8 cellular contexts compared by ENCODE assay signal in genomic region chr1:60978421-60979357, GRCh38.
A peak's percentile ranks its signal among the peaks of the same experiment; 100 is the strongest.
DNase-seq lines count a peak whose midpoint lies in the region; ATAC-seq and TF ChIP-seq lines count a peak whose summit lies in the region.

No MANE protein-coding gene starts in this region.

- H3K4me3 ChIP-seq in OCI-LY7 (ENCODE audit: low read depth, low read length, poor library complexity, severe bottlenecking): no peak overlapping the region
- no peak overlapping the region for H3K4me3 ChIP-seq in ascending aorta
- no peak overlapping the region for H3K4me3 ChIP-seq in uterus

- no peak overlapping the region for H3K4me2 ChIP-seq in OCI-LY7 (ENCODE audit: low read length)

- H2AFZ ChIP-seq in OCI-LY7 (ENCODE audit: low read length): no peak overlapping the region; the same call in 1 of the 2 replicates

- H3K9me3 ChIP-seq in OCI-LY7 (ENCODE audit: low read length): no peaks in the 10 kb centered on the region
- no peaks in the 10 kb centered on the region for H3K9me3 ChIP-seq in ascending aorta
- no peaks in the 10 kb centered on the region for H3K9me3 ChIP-seq in uterus

- no peaks in the 10 kb centered on the region for H3K27me3 ChIP-seq in ascending aorta
- no peaks in the 10 kb centered on the region for H3K27me3 ChIP-seq in uterus

- no peaks in the 10 kb centered on the region for H3K4me1 ChIP-seq in OCI-LY7 (ENCODE audit: insufficient read depth, low read length, poor library complexity, severe bottlenecking)
- H3K4me1 ChIP-seq in ascending aorta: peaks cover 0 to 27% of the 10 kb centered on the region in 2 donors
- peaks cover 0 to 10% of the 10 kb centered on the region in 2 donors for H3K4me1 ChIP-seq in uterus

- intact Hi-C loops in OCI-LY7 (cut with micrococcal nuclease; ENCODE audit: unreplicated experiment) (loop anchor here (1.0 to 10.0 kb wide), 3 partner anchors 475 to 876 kb away; no protein-coding TSS in a partner anchor), ascending aorta (cut with DNase I) (loop anchor here (5.0 to 10.0 kb wide), 2 partner anchors 474 to 626 kb away; no protein-coding TSS in a partner anchor), uterus (cut with DNase I; ENCODE audit: low total_unique reads) (no loop called here)

- H4K20me1 ChIP-seq in OCI-LY7 (ENCODE audit: insufficient read depth, low read length): no peaks in the 10 kb centered on the region

- H3K27ac ChIP-seq in OCI-LY7 (ENCODE audit: low read depth, low read length, poor library complexity, severe bottlenecking) (no peak overlapping the region), ascending aorta (peak overlapping the region; percentile 45 to 78), uterus (no peak overlapping the region)

- no peaks in the 10 kb centered on the region for H3K9me2 ChIP-seq in OCI-LY7 (ENCODE audit: insufficient read depth, low read length)

- BruUV-seq in OCI-LY7 (replicated peaks; lab: Mats Ljungman, UMichigan): no TSS peak

- no peak for TF ChIP-seq POLR2A in uterus (IDR thresholded peaks at IDR 0.05)

- peak; percentile 75 for ATAC-seq in GM18508 (IDR thresholded peaks at IDR 0.05; ENCODE audit: insufficient read depth, unreplicated experiment)
- peak; percentile 76 for ATAC-seq in HG02981 (IDR thresholded peaks at IDR 0.05; ENCODE audit: unreplicated experiment)

- no peaks in the 10 kb centered on the region for H3K79me2 ChIP-seq in OCI-LY7 (ENCODE audit: insufficient read depth, low read depth, low read length)

- CTCF ChIA-PET in OCI-LY7 (lab: Charles Lee; ENCODE audit: unreplicated experiment): no interaction called here

- POLR2A ChIA-PET in OCI-LY7 (lab: Charles Lee): interaction anchor here (0.6 to 1.1 kb wide), 5 partner anchors 8 to 357 kb away, joined by 3 to 4 read pairs (median 3); no protein-coding TSS in a partner anchor

- TF ChIP-seq CTCF in OCI-LY7 (conservative IDR thresholded peaks at IDR 0.05; ENCODE audit: low read length) (peak; percentile 85), ascending aorta (IDR thresholded peaks at IDR 0.05) (peak; percentile 29 to 53 (median 46)), uterus (IDR thresholded peaks at IDR 0.05) (peak; percentile 19 to 53 (median 35))

- peak; percentile 52 for DNase-seq in AG08396 (ENCODE audit: low spot score)
- peak; percentile 49 for DNase-seq in OCI-LY7 (ENCODE audit: low spot score)
- DNase-seq in ascending aorta (ENCODE audit: low spot score in 2 of 2): no peak
- peak; percentile 49 for DNase-seq in kidney tubule cell (ENCODE audit: low spot score)
- peak; percentile 32 for DNase-seq in uterus
- DNase-seq in NCI-H1694 treated with DMSO at 0.1 percent for 48 hours (lab: John Stamatoyannopoulos, UW): no peak

- H3K36me3 ChIP-seq in OCI-LY7 (ENCODE audit: insufficient read depth, low read length): no peaks in the 10 kb centered on the region
- H3K36me3 ChIP-seq in ascending aorta: no peaks in the 10 kb centered on the region
- no peaks in the 10 kb centered on the region for H3K36me3 ChIP-seq in uterus

Comparison
In these comparisons a context has a peak if more than half of its experiments do, and no peak if none do; other contexts are left out.
1. DNase-seq: peak in AG08396 (single experiment), OCI-LY7 (single experiment), kidney tubule cell (single experiment) and uterus (2 of 2); none in ascending aorta (0 of 2) and NCI-H1694 treated with DMSO at 0.1 percent for 48 hours (single experiment).
2. H3K27ac ChIP-seq: peak in ascending aorta (2 of 2); none in OCI-LY7 (single experiment) and uterus (0 of 2).
3. CTCF ChIP-seq: peak in every context shown above with its lines; median percentile 85 in OCI-LY7; 46 in ascending aorta; 35 in uterus.